ENCODE assay signal across 13 cellular contexts in the genomic region with DNA sequence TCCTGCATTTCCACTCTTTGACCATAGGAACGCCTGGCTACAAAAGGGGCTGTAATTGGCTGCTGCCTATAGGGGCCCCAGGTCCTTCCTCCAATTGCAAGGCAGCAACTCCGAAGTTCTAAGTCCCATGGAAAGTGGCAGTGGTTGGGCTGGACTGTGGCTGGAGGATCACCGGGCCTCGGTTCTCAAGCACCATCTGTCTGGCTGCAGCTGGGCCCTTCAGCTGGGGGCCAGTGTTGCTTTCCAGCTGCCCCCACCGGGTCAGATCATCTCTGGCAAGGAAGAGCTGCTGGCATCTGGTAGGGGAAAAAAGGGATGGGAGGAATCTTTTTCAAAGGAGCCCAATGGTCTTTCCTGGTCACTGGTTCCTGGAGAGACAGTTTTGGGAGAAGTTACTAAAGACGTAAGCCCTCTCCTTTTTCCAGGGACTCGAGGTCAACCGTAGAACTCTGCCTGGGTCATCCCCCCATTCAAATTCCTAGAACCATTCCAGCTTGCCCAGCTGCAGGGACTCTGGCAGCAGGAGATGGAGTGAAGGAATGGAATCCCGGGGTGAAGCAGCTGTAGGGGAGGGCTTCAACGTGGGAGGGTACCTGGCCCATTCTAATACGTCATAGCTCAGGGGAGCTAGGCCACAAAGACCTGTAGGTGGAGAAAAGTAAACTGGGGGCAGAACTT. TPM values are rescaled to one million over a fixed set of nuclear protein-coding genes. Genes with fewer than 3 reads are reported as not detected.
DNase-seq lines count a peak whose midpoint lies in the region; ATAC-seq, FAIRE-seq and TF ChIP-seq lines count a peak whose summit lies in the region.
"Had no signal": no experiment of that assay in that cellular context is flagged by ENCODE, and none has a peak within 500 bp of the region (broad histone marks: within the 10 kb centered on the region; RNA-seq: fewer than 3 reads in every experiment).

No MANE protein-coding gene starts in this region.

- TF ChIP-seq EP300 in A549 (IDR thresholded peaks at IDR 0.05), result no peak

- peak overlapping the region; percentile 92 to 95 for H3K27ac ChIP-seq in A549
- H3K27ac ChIP-seq in HUES48 (ENCODE audit: low read depth, low read length), result peak overlapping the region; percentile 4

- H3K27me3 Mint-ChIP-seq in nephron progenitor cell (ENCODE audit: low read depth, poor library complexity), result peaks cover 14% of the 10 kb centered on the region

- H3K4me1 ChIP-seq in A549 (peaks cover 74% of the 10 kb centered on the region), HUES48 (ENCODE audit: control insufficient read depth, insufficient read depth, low read length) (peaks cover 28% of the 10 kb centered on the region)

- TF ChIP-seq CTCF in A549 (IDR thresholded peaks at IDR 0.05) (no peak), nephron progenitor cell (IDR thresholded peaks at IDR 0.05) (no peak)

- H3K27me3 ChIP-seq in HUES48 (ENCODE audit: control insufficient read depth, insufficient read depth, low read length), result peaks cover 42% of the 10 kb centered on the region
- H3K27me3 ChIP-seq: SJSA1 had no signal

- H3K4me3 Mint-ChIP-seq in nephron progenitor cell, result peak overlapping the region; percentile 74
- H3K4me3 Mint-ChIP-seq: activated T-cell treated with anti-CD3 and anti-CD28 coated beads, Interleukin-2, amount 50 U/mL, for 24 hours had no signal

- H3K4me1 Mint-ChIP-seq in nephron progenitor cell, result peaks cover 66% of the 10 kb centered on the region

- no peaks in the 10 kb centered on the region for H3K36me3 ChIP-seq in HUES48 (ENCODE audit: control insufficient read depth, insufficient read depth, low read length)

- ATAC-seq in A549 (peak in 1 of 2 experiments; percentile 3; a peak in 2 of 6 replicates), GM18498 (IDR thresholded peaks at IDR 0.05; ENCODE audit: unreplicated experiment) (no peak), HG02885 (IDR thresholded peaks at IDR 0.05; ENCODE audit: poor library complexity, unreplicated experiment) (no peak)
- no peak for ATAC-seq in activated CD4-positive, CD25-positive, alpha-beta regulatory T cell treated with anti-CD3 and anti-CD28 coated beads, Interleukin-2, amount 50 U/mL, for 24 hours

- 86% methylated on average over 11 of the region's 11 CpGs for WGBS in A549 (ENCODE audit: missing lambda C conversion rate)

- H3K9me3 ChIP-seq in A549 (no peaks in the 10 kb centered on the region), HUES48 (ENCODE audit: control insufficient read depth, insufficient read depth, low read length) (no peaks in the 10 kb centered on the region)
- H3K9me3 ChIP-seq: SJSA1 had no signal

- H3K4me3 ChIP-seq in A549, result no peak overlapping the region
- H3K4me3 ChIP-seq in HUES48 (ENCODE audit: low read depth, low read length), result no peak overlapping the region

- H3K27ac Mint-ChIP-seq in nephron progenitor cell, result no peak overlapping the region
- H3K27ac Mint-ChIP-seq: activated T-cell treated with anti-CD3 and anti-CD28 coated beads, Interleukin-2, amount 50 U/mL, for 24 hours had no signal

- H3K4me2 ChIP-seq in A549, result peak overlapping the region; percentile 90

- CTCF ChIA-PET in A549 (lab: Yijun Ruan, JAX), result interaction anchor here (1.1 to 48.7 kb wide), 10 partner anchors 11 to 620 kb away, joined by 4 to 1377 read pairs (median 79); a partner anchor contains a TSS

- no peak for TF ChIP-seq RAD21 in A549 (conservative IDR thresholded peaks at IDR 0.05 in 1 of 2, IDR thresholded peaks at IDR 0.05 in 1 of 2)

- peaks cover 9% of the 10 kb centered on the region for H3K36me3 Mint-ChIP-seq in nephron progenitor cell (ENCODE audit: low read depth)

- POLR2A ChIA-PET in A549 (lab: Yijun Ruan, JAX), result interaction anchor here (0.7 to 1.2 kb wide), 2 partner anchors 92 to 122 kb away, joined by 4 read pairs; a partner anchor contains a TSS

- FAIRE-seq in A549 (lab: Jason Lieb, UNC), result no peak
- FAIRE-seq: GM18507 had no signal

- TF ChIP-seq POLR2A in A549 (IDR thresholded peaks at IDR 0.05; ENCODE audit: low read length), result no peak

- no peak overlapping the region for H3K9ac ChIP-seq in HUES48 (ENCODE audit: low read depth, low read length)

- no peaks in the 10 kb centered on the region for H3K9me3 Mint-ChIP-seq in nephron progenitor cell
- H3K9me3 Mint-ChIP-seq: activated T-cell treated with anti-CD3 and anti-CD28 coated beads, Interleukin-2, amount 50 U/mL, for 24 hours had no signal

- DNase-seq in A549 (ENCODE audit: low read depth in 1 of 2, low spot score in 1 of 2), result no peak
- DNase-seq in ecto neural progenitor cell (ENCODE audit: low spot score), result peak; percentile 66
- no peak for DNase-seq in nephron progenitor cell
- no peak for DNase-seq in GM19240 (ENCODE audit: insufficient read length, low spot score)
- DNase-seq: activated CD4-positive, CD25-positive, alpha-beta regulatory T cell; activated T-cell treated with anti-CD3 and anti-CD28 coated beads, Interleukin-2, amount 50 U/mL, for 24 hours; NCI-H446 treated with DMSO at 0.1 percent for 48 hours had no signal

TF ChIP-seq in A549, 52 proteins besides CTCF, POLR2A, EP300 and RAD21:
- TF ChIP-seq RFX5 (IDR thresholded peaks at IDR 0.05) (peak; percentile 88; the same call in 1 of the 2 replicates), TP53 (CRISPR knock-in tag; IDR thresholded peaks at IDR 0.05) (no peak)

RNA-seq across cellular contexts. Expression of a gene that starts 13.3 kb away (rescaled TPM):
- 73.2 and 110 TPM in 2 replicates for polyA plus RNA-seq in A549 (2011; rRNA removed)
- 96.6 and 104 TPM in 2 replicates for polyA plus RNA-seq in A549 (2012; cell fraction: cytosol; rRNA removed)
- polyA plus RNA-seq in A549 (2012; cell fraction: nucleus; rRNA removed), result 45.7 and 49.9 TPM in 2 replicates
- polyA plus RNA-seq in A549 (2017; fragmentation: RNase III; extraction: RNeasy Plus Mini Kit Qiagen cat#74134 plus additional on column Dnase treatment), result 140 to 164 TPM (median 153 TPM) in 3 replicates
- 36.4 and 52.6 TPM in 2 replicates for polyA minus RNA-seq in A549 (2011; rRNA and poly(A)+ RNA removed)
